In genomic region chr9:135941288-135941995, GRCh38 we compare ENCODE assay signal across 29 cellular contexts.
"Had no signal": no experiment of that assay in that cellular context is flagged by ENCODE, and none has a peak within 500 bp of the region (broad histone marks: within the 10 kb centered on the region; RNA-seq: fewer than 3 reads in every experiment).

No MANE protein-coding gene starts in this region.

- H3K27me3 ChIP-seq: dorsolateral prefrontal cortex, hepatocyte, pancreas, sigmoid colon, testis, vagina had no signal

- H3K4me3 ChIP-seq: dorsolateral prefrontal cortex, hepatocyte, pancreas, sigmoid colon, smooth muscle cell, testis, vagina had no signal

- H3K27ac ChIP-seq: epithelial cell of prostate, hepatocyte, pancreas, sigmoid colon, testis, vagina, VCaP had no signal

- DNase-seq: activated CD4-positive, alpha-beta T cell treated with anti-CD3 and anti-CD28 coated beads, Interleukin-2, amount 10 ng/mL, durations not matched to agents 24 days and 14 days; activated CD8-positive, alpha-beta memory T cell treated with anti-CD3 and anti-CD28 coated beads, Interleukin-2, amount 10 ng/mL, durations not matched to agents 7 days and 5 days; activated CD8-positive, alpha-beta T cell treated with anti-CD3 and anti-CD28 coated beads for 36 hours; activated effector memory CD4-positive, alpha-beta T cell treated with anti-CD3 and anti-CD28 coated beads, Interleukin-2, amount 50 U/mL, for 16 hours; activated naive CD4-positive, alpha-beta T cell treated with anti-CD3 and anti-CD28 coated beads, Interleukin-2, amount 10 ng/mL, durations not matched to agents 7 days and 5 days; activated T-cell treated with anti-CD3 and anti-CD28 coated beads for 4 hours; central memory CD4-positive, alpha-beta T cell; dorsolateral prefrontal cortex; effector memory CD8-positive, alpha-beta T cell; immature natural killer cell; mammary epithelial cell; naive thymus-derived CD8-positive, alpha-beta T cell; sigmoid colon; stimulated activated CD4-positive, alpha-beta T cell treated with anti-CD3 and anti-CD28 coated beads, Interleukin-2, amount 100 ng/mL, for 48 hours; stimulated activated CD8-positive, alpha-beta memory T cell treated with anti-CD3 and anti-CD28 coated beads, Interleukin-4, amount 100 ng/mL, for 48 hours; stimulated activated naive B cell treated with anti-CD40 and anti-IgM and Interleukin-4, amounts not matched to agents 10 μg/mL and 1 μg/mL and 100 μg/mL, for 72 hours; T-cell; testis; trophoblast cell had no signal

- H3K9me3 Mint-ChIP-seq: T-cell had no signal

- H3K4me3 Mint-ChIP-seq: activated CD4-positive, alpha-beta T cell treated with anti-CD3 and anti-CD28 coated beads, Interleukin-2, amount 10 ng/mL, durations not matched to agents 24 days and 14 days; activated CD8-positive, alpha-beta memory T cell treated with anti-CD3 and anti-CD28 coated beads, Interleukin-2, amount 10 ng/mL, durations not matched to agents 7 days and 5 days; activated CD8-positive, alpha-beta T cell treated with anti-CD3 and anti-CD28 coated beads for 36 hours; activated naive CD4-positive, alpha-beta T cell treated with anti-CD3 and anti-CD28 coated beads, Interleukin-2, amount 10 ng/mL, durations not matched to agents 7 days and 5 days; brain; effector memory CD8-positive, alpha-beta T cell; immature natural killer cell; mesothelial cell of epicardium; naive thymus-derived CD8-positive, alpha-beta T cell; stimulated activated naive B cell treated with anti-CD40 and anti-IgM and Interleukin-4, amounts not matched to agents 10 μg/mL and 1 μg/mL and 100 μg/mL, for 72 hours; T-cell; T-helper 2 cell treated with Interferon-gamma antibody and Interleukin-4, amounts not matched to agents 5 μg/mL and 100 μg/mL, for 36 hours had no signal

- H3K4me1 ChIP-seq: pancreas, sigmoid colon, testis, vagina had no signal

- H3K9me3 ChIP-seq: pancreas, sigmoid colon, testis, vagina had no signal

- H3K4me1 Mint-ChIP-seq: brain, mesothelial cell of epicardium had no signal

- H3K27ac Mint-ChIP-seq: activated CD8-positive, alpha-beta memory T cell treated with anti-CD3 and anti-CD28 coated beads, Interleukin-2, amount 10 ng/mL, durations not matched to agents 7 days and 5 days; activated CD8-positive, alpha-beta T cell treated with anti-CD3 and anti-CD28 coated beads for 36 hours; activated naive CD4-positive, alpha-beta T cell treated with anti-CD3 and anti-CD28 coated beads, Interleukin-2, amount 10 ng/mL, durations not matched to agents 7 days and 5 days; brain; effector memory CD8-positive, alpha-beta T cell; mesothelial cell of epicardium; stimulated activated naive B cell treated with anti-CD40 and anti-IgM and Interleukin-4, amounts not matched to agents 10 μg/mL and 1 μg/mL and 100 μg/mL, for 72 hours; T-cell; T-helper 2 cell treated with Interferon-gamma antibody and Interleukin-4, amounts not matched to agents 5 μg/mL and 100 μg/mL, for 36 hours had no signal

- H3K27me3 Mint-ChIP-seq: activated CD8-positive, alpha-beta memory T cell treated with anti-CD3 and anti-CD28 coated beads, Interleukin-2, amount 10 ng/mL, durations not matched to agents 7 days and 5 days; brain; effector memory CD8-positive, alpha-beta T cell; stimulated activated naive B cell treated with anti-CD40 and anti-IgM and Interleukin-4, amounts not matched to agents 10 μg/mL and 1 μg/mL and 100 μg/mL, for 72 hours; T-cell had no signal

- ATAC-seq: activated CD4-positive, CD25-positive, alpha-beta regulatory T cell treated with anti-CD3 and anti-CD28 coated beads, Interleukin-2, amount 50 U/mL, for 24 hours; activated CD8-positive, alpha-beta memory T cell treated with anti-CD3 and anti-CD28 coated beads, Interleukin-2, amount 10 ng/mL, durations not matched to agents 7 days and 5 days; activated CD8-positive, alpha-beta T cell treated with anti-CD3 and anti-CD28 coated beads for 36 hours; effector memory CD8-positive, alpha-beta T cell; naive thymus-derived CD8-positive, alpha-beta T cell; pancreas; stimulated activated naive B cell treated with anti-CD40 and anti-IgM and Interleukin-4, amounts not matched to agents 10 μg/mL and 1 μg/mL and 100 μg/mL, for 72 hours; T-cell had no signal
